9 cellular contexts compared by ENCODE assay signal in genomic region chr21:39003982-39004775, GRCh38.
A peak's percentile ranks its signal among the peaks of the same experiment; 100 is the strongest.
DNase-seq lines count a peak whose midpoint lies in the region; ATAC-seq and TF ChIP-seq lines count a peak whose summit lies in the region.
"Had no signal": no experiment of that assay in that cellular context is flagged by ENCODE, and none has a peak within 500 bp of the region (broad histone marks: within the 10 kb centered on the region; RNA-seq: fewer than 3 reads in every experiment).

No MANE protein-coding gene starts in this region.

- H3K27ac ChIP-seq in body of pancreas: peak overlapping the region in 3 of 4 donors; percentile 17 to 42 (median 34)
- peak overlapping the region; percentile 43 to 89 for H3K27ac ChIP-seq in lung (ENCODE audit: low read depth in 1 of 2, low read length in 1 of 2)
- H3K27ac ChIP-seq in uterus: peak overlapping the region; percentile 71 to 75

- DNase-seq in activated naive CD4-positive, alpha-beta T cell treated with anti-CD3 and anti-CD28 coated beads, Interleukin-2, amount 10 ng/mL, durations not matched to agents 7 days and 5 days: no peak
- no peak for DNase-seq in activated naive CD4-positive, alpha-beta T cell treated with anti-CD3 and anti-CD28 coated beads for 36 hours
- DNase-seq in body of pancreas (peak in 1 of 4 donors; percentile 43), lung (ENCODE audit: low spot score) (no peak), uterus (no peak), GM10266 (ENCODE audit: extremely low spot score) (no peak), HK-2 (ENCODE audit: unreplicated experiment) (no peak)
- DNase-seq in activated CD4-positive, alpha-beta memory T cell treated with anti-CD3 and anti-CD28 coated beads for 36 hours: no peak
- DNase-seq: activated CD4-positive, alpha-beta T cell treated with anti-CD3 and anti-CD28 coated beads, Interleukin-2, amount 50 U/mL, for 4 hours had no signal

- POLR2A ChIA-PET in activated CD4-positive, alpha-beta memory T cell treated with anti-CD3 and anti-CD28 coated beads for 36 hours (lab: Charles Lee): no interaction called here

- no peak for TF ChIP-seq CTCF in body of pancreas (IDR thresholded peaks at IDR 0.05)
- TF ChIP-seq CTCF in lung (IDR thresholded peaks at IDR 0.05; ENCODE audit: control extremely low read depth, extremely low read depth): no peak
- TF ChIP-seq CTCF in uterus (IDR thresholded peaks at IDR 0.05): no peak
- TF ChIP-seq CTCF in GM10266 (IDR thresholded peaks at IDR 0.05; ENCODE audit: control insufficient read depth, insufficient read depth, low read depth, missing control alignments): no peak

- H3K36me3 ChIP-seq in body of pancreas (replicated peaks in 1 of 2; ENCODE audit: insufficient read depth in 1 of 2, low read depth in 2 of 2) (no peaks in the 10 kb centered on the region), lung (ENCODE audit: control insufficient read depth in 2 of 2, insufficient read depth in 2 of 2, low read length in 2 of 2) (no peaks in the 10 kb centered on the region), uterus (no peaks in the 10 kb centered on the region)

- H3K27me3 Mint-ChIP-seq in activated naive CD4-positive, alpha-beta T cell treated with anti-CD3 and anti-CD28 coated beads, Interleukin-2, amount 10 ng/mL, durations not matched to agents 7 days and 5 days: peaks cover 21% of the 10 kb centered on the region
- H3K27me3 Mint-ChIP-seq in activated naive CD4-positive, alpha-beta T cell treated with anti-CD3 and anti-CD28 coated beads for 36 hours (ENCODE audit: low read depth): peaks cover 4% of the 10 kb centered on the region
- peaks cover 1% of the 10 kb centered on the region for H3K27me3 Mint-ChIP-seq in activated CD4-positive, alpha-beta memory T cell treated with anti-CD3 and anti-CD28 coated beads for 36 hours

- intact Hi-C loops in activated naive CD4-positive, alpha-beta T cell treated with anti-CD3 and anti-CD28 coated beads for 36 hours (cut with micrococcal nuclease): loop anchor here (10.0 kb wide), 1 partner anchor 381 kb away; a partner anchor contains a TSS
- intact Hi-C loops in body of pancreas (cut with DNase I) (no loop called here), uterus (cut with DNase I; ENCODE audit: low total_unique reads) (no loop called here)
- intact Hi-C loops in activated CD4-positive, alpha-beta memory T cell treated with anti-CD3 and anti-CD28 coated beads for 36 hours (cut with micrococcal nuclease): no loop called here

- no peaks in the 10 kb centered on the region for H3K36me3 Mint-ChIP-seq in activated naive CD4-positive, alpha-beta T cell treated with anti-CD3 and anti-CD28 coated beads, Interleukin-2, amount 10 ng/mL, durations not matched to agents 7 days and 5 days
- H3K36me3 Mint-ChIP-seq in activated naive CD4-positive, alpha-beta T cell treated with anti-CD3 and anti-CD28 coated beads for 36 hours (ENCODE audit: low read depth): no peaks in the 10 kb centered on the region
- no peaks in the 10 kb centered on the region for H3K36me3 Mint-ChIP-seq in activated CD4-positive, alpha-beta memory T cell treated with anti-CD3 and anti-CD28 coated beads for 36 hours

- CTCF ChIA-PET in activated naive CD4-positive, alpha-beta T cell treated with anti-CD3 and anti-CD28 coated beads, Interleukin-2, amount 10 ng/mL, durations not matched to agents 7 days and 5 days (lab: Charles Lee): no interaction called here
- CTCF ChIA-PET in activated naive CD4-positive, alpha-beta T cell treated with anti-CD3 and anti-CD28 coated beads for 36 hours (lab: Charles Lee): interaction anchor here (0.7 kb wide), 1 partner anchor 17 kb away, joined by 3 read pairs; no protein-coding TSS in a partner anchor
- CTCF ChIA-PET in activated CD4-positive, alpha-beta memory T cell treated with anti-CD3 and anti-CD28 coated beads for 36 hours (lab: Charles Lee): no interaction called here

- no peaks in the 10 kb centered on the region for H3K9me3 Mint-ChIP-seq in activated naive CD4-positive, alpha-beta T cell treated with anti-CD3 and anti-CD28 coated beads, Interleukin-2, amount 10 ng/mL, durations not matched to agents 7 days and 5 days
- no peaks in the 10 kb centered on the region for H3K9me3 Mint-ChIP-seq in activated naive CD4-positive, alpha-beta T cell treated with anti-CD3 and anti-CD28 coated beads for 36 hours
- no peaks in the 10 kb centered on the region for H3K9me3 Mint-ChIP-seq in activated CD4-positive, alpha-beta memory T cell treated with anti-CD3 and anti-CD28 coated beads for 36 hours

- TF ChIP-seq POLR2A in body of pancreas (IDR thresholded peaks at IDR 0.05) (no peak), uterus (IDR thresholded peaks at IDR 0.05) (no peak)

- H3K4me1 Mint-ChIP-seq in activated naive CD4-positive, alpha-beta T cell treated with anti-CD3 and anti-CD28 coated beads, Interleukin-2, amount 10 ng/mL, durations not matched to agents 7 days and 5 days: peaks cover 23% of the 10 kb centered on the region
- H3K4me1 Mint-ChIP-seq in activated naive CD4-positive, alpha-beta T cell treated with anti-CD3 and anti-CD28 coated beads for 36 hours (ENCODE audit: low read depth): peaks cover 15% of the 10 kb centered on the region
- H3K4me1 Mint-ChIP-seq in activated CD4-positive, alpha-beta memory T cell treated with anti-CD3 and anti-CD28 coated beads for 36 hours (ENCODE audit: low read depth): peaks cover 15% of the 10 kb centered on the region

- H3K4me1 ChIP-seq in body of pancreas (no peaks in the 10 kb centered on the region), lung (ENCODE audit: control insufficient read depth in 2 of 2, insufficient read depth in 2 of 2, low read length in 2 of 2) (peaks cover 0 to 40% of the 10 kb centered on the region in 2 donors), uterus (peaks cover 11 to 19% of the 10 kb centered on the region in 2 donors)

- no peak overlapping the region for H3K4me3 ChIP-seq in body of pancreas
- H3K4me3 ChIP-seq in lung: no peak overlapping the region
- no peak overlapping the region for H3K4me3 ChIP-seq in uterus

- peak; percentile 27 for ATAC-seq in body of pancreas
- ATAC-seq in lung (ENCODE audit: insufficient read depth, low FRiP score): peak; percentile 43

- H3K27me3 ChIP-seq in body of pancreas: no peaks in the 10 kb centered on the region
- H3K27me3 ChIP-seq in lung (ENCODE audit: control insufficient read depth, insufficient read depth): no peaks in the 10 kb centered on the region
- H3K27me3 ChIP-seq in uterus: no peaks in the 10 kb centered on the region

- WGBS in body of pancreas, 2 donors: 42 to 44% methylated on average over 9 to 12 of the region's 12 CpGs
- WGBS in lung, 2 donors: 25 to 32% methylated on average over 12 of the region's 12 CpGs

- H3K9me3 ChIP-seq in body of pancreas: no peaks in the 10 kb centered on the region
- H3K9me3 ChIP-seq in lung (ENCODE audit: control insufficient read depth in 2 of 2, insufficient read depth in 1 of 2, low read length in 1 of 2): no peaks in the 10 kb centered on the region
- no peaks in the 10 kb centered on the region for H3K9me3 ChIP-seq in uterus

- no peak overlapping the region for H3K4me3 Mint-ChIP-seq in activated naive CD4-positive, alpha-beta T cell treated with anti-CD3 and anti-CD28 coated beads, Interleukin-2, amount 10 ng/mL, durations not matched to agents 7 days and 5 days
- H3K4me3 Mint-ChIP-seq in activated naive CD4-positive, alpha-beta T cell treated with anti-CD3 and anti-CD28 coated beads for 36 hours: no peak overlapping the region
- no peak overlapping the region for H3K4me3 Mint-ChIP-seq in activated CD4-positive, alpha-beta memory T cell treated with anti-CD3 and anti-CD28 coated beads for 36 hours

- H3K27ac Mint-ChIP-seq in activated naive CD4-positive, alpha-beta T cell treated with anti-CD3 and anti-CD28 coated beads, Interleukin-2, amount 10 ng/mL, durations not matched to agents 7 days and 5 days: peak overlapping the region; percentile 69
- H3K27ac Mint-ChIP-seq in activated naive CD4-positive, alpha-beta T cell treated with anti-CD3 and anti-CD28 coated beads for 36 hours: no peak overlapping the region
- no peak overlapping the region for H3K27ac Mint-ChIP-seq in activated CD4-positive, alpha-beta memory T cell treated with anti-CD3 and anti-CD28 coated beads for 36 hours
